ENCODE assay signal across 12 cellular contexts in genomic region chr10:130045091-130045652, GRCh38.
DNase-seq lines count a peak whose midpoint lies in the region; ATAC-seq and TF ChIP-seq lines count a peak whose summit lies in the region.
"Had no signal": no experiment of that assay in that cellular context is flagged by ENCODE, and none has a peak within 500 bp of the region (broad histone marks: within the 10 kb centered on the region; RNA-seq: fewer than 3 reads in every experiment).

No MANE protein-coding gene starts in this region.

- no peaks in the 10 kb centered on the region for H3K27me3 ChIP-seq in CD4-positive, alpha-beta T cell (ENCODE audit: control insufficient read depth, insufficient read depth, low read length)

- intact Hi-C loops in CD4-positive, alpha-beta T cell (cut with DNase I, micrococcal nuclease): no loop called here

- TF ChIP-seq CTCF in chondrocyte (IDR thresholded peaks at IDR 0.05) (peak; percentile 8), progenitor cell of endocrine pancreas (IDR thresholded peaks at IDR 0.05; ENCODE audit: unreplicated experiment) (peak; percentile 29), osteocyte (IDR thresholded peaks at IDR 0.05) (no peak)
- TF ChIP-seq CTCF in CD4-positive, alpha-beta T cell (IDR thresholded peaks at IDR 0.05): no peak

- CTCF ChIA-PET in CD4-positive, alpha-beta T cell (lab: Charles Lee): no interaction called here

- H3K36me3 Mint-ChIP-seq in chondrocyte (ENCODE audit: low read depth): no peaks in the 10 kb centered on the region
- H3K36me3 Mint-ChIP-seq in progenitor cell of endocrine pancreas (ENCODE audit: insufficient read depth): no peaks in the 10 kb centered on the region
- H3K36me3 Mint-ChIP-seq in CD4-positive, alpha-beta T cell (ENCODE audit: low read depth): no peaks in the 10 kb centered on the region
- H3K36me3 Mint-ChIP-seq in osteocyte (ENCODE audit: unreplicated experiment): no peaks in the 10 kb centered on the region

- H3K9me3 Mint-ChIP-seq in chondrocyte (ENCODE audit: low read depth): no peaks in the 10 kb centered on the region
- H3K9me3 Mint-ChIP-seq in progenitor cell of endocrine pancreas (ENCODE audit: low read depth): no peaks in the 10 kb centered on the region
- no peaks in the 10 kb centered on the region for H3K9me3 Mint-ChIP-seq in CD4-positive, alpha-beta T cell
- peaks cover 6% of the 10 kb centered on the region for H3K9me3 Mint-ChIP-seq in osteocyte (ENCODE audit: unreplicated experiment)

- H3K27me3 Mint-ChIP-seq in chondrocyte (ENCODE audit: low read depth): peaks cover 12% of the 10 kb centered on the region
- peaks cover 34% of the 10 kb centered on the region for H3K27me3 Mint-ChIP-seq in progenitor cell of endocrine pancreas
- H3K27me3 Mint-ChIP-seq in CD4-positive, alpha-beta T cell: peaks cover 12% of the 10 kb centered on the region
- H3K27me3 Mint-ChIP-seq in osteocyte (ENCODE audit: unreplicated experiment): no peaks in the 10 kb centered on the region

- peak; percentile 1 for DNase-seq in NCI-H1694 treated with DMSO at 0.1 percent for 48 hours (lab: John Stamatoyannopoulos, UW)
- no peak for DNase-seq in NCI-H1694 (lab: John Stamatoyannopoulos, UW)
- peak; percentile 57 for DNase-seq in HT1080 (ENCODE audit: low read depth)
- DNase-seq in chondrocyte (ENCODE audit: low spot score): no peak
- DNase-seq in progenitor cell of endocrine pancreas (ENCODE audit: low spot score, unreplicated experiment): no peak
- DNase-seq in CD4-positive, alpha-beta T cell: no peak
- DNase-seq in osteocyte (ENCODE audit: extremely low spot score, unreplicated experiment): no peak
- no peak for DNase-seq in effector CD8-positive, alpha-beta T cell (lab: John Stamatoyannopoulos, UW)
- DNase-seq: NCI-H2227 treated with DMSO at 0.1 percent for 48 hours; nucleus accumbens; stimulated activated CD4-positive, alpha-beta T cell treated with anti-CD3 and anti-CD28 coated beads, Interleukin-4, amount 100 ng/mL, for 24 hours had no signal

- H3K27ac Mint-ChIP-seq in chondrocyte (ENCODE audit: unreplicated experiment) (no peak overlapping the region), progenitor cell of endocrine pancreas (no peak overlapping the region), osteocyte (ENCODE audit: unreplicated experiment) (no peak overlapping the region)
- H3K27ac Mint-ChIP-seq in CD4-positive, alpha-beta T cell: no peak overlapping the region

- H3K9me3 ChIP-seq in CD4-positive, alpha-beta T cell (ENCODE audit: control insufficient read depth, low read length): no peaks in the 10 kb centered on the region

- POLR2A ChIA-PET in CD4-positive, alpha-beta T cell (lab: Charles Lee): no interaction called here

- H3K27ac ChIP-seq in CD4-positive, alpha-beta T cell (ENCODE audit: low read depth, low read length): no peak overlapping the region
- H3K27ac ChIP-seq: epithelial cell of prostate had no signal

- no peak for ATAC-seq in CD4-positive, alpha-beta T cell (ENCODE audit: poor library complexity)

- no peaks in the 10 kb centered on the region for H3K4me1 Mint-ChIP-seq in chondrocyte (ENCODE audit: low read depth)
- no peaks in the 10 kb centered on the region for H3K4me1 Mint-ChIP-seq in progenitor cell of endocrine pancreas (ENCODE audit: low read depth)
- no peaks in the 10 kb centered on the region for H3K4me1 Mint-ChIP-seq in CD4-positive, alpha-beta T cell (ENCODE audit: low read depth)
- no peaks in the 10 kb centered on the region for H3K4me1 Mint-ChIP-seq in osteocyte (ENCODE audit: unreplicated experiment)

- H3K4me3 Mint-ChIP-seq in chondrocyte (ENCODE audit: unreplicated experiment) (no peak overlapping the region), progenitor cell of endocrine pancreas (ENCODE audit: low read depth) (no peak overlapping the region), osteocyte (ENCODE audit: unreplicated experiment) (no peak overlapping the region)
- H3K4me3 Mint-ChIP-seq in CD4-positive, alpha-beta T cell: no peak overlapping the region

Comparison
In these comparisons a context has a peak if more than half of its experiments do, and no peak if none do; other contexts are left out.
1. DNase-seq: peak in NCI-H1694 treated with DMSO at 0.1 percent for 48 hours (single experiment) and HT1080 (single experiment); none in NCI-H1694 (single experiment), chondrocyte (single experiment), progenitor cell of endocrine pancreas (single experiment), CD4-positive, alpha-beta T cell (0 of 10), osteocyte (single experiment) and effector CD8-positive, alpha-beta T cell (single experiment).
2. CTCF ChIP-seq: peak in chondrocyte (single experiment) and progenitor cell of endocrine pancreas (single experiment); none in CD4-positive, alpha-beta T cell (single experiment) and osteocyte (single experiment).